In genomic region chr17:60379461-60379860, GRCh38 we compare ENCODE assay signal across 11 cellular contexts. TPM values are rescaled to one million over a fixed set of nuclear protein-coding genes. Genes with fewer than 3 reads are reported as not detected.
"Had no signal": no experiment of that assay in that cellular context is flagged by ENCODE, and none has a peak within 500 bp of the region (broad histone marks: within the 10 kb centered on the region; RNA-seq: fewer than 3 reads in every experiment).

No MANE protein-coding gene starts in this region.

RNA-seq across cellular contexts. Expression of gene CHCT1, which starts 42.8 kb away (rescaled TPM):
- total RNA-seq: activated CD4-positive, alpha-beta memory T cell treated with anti-CD3 and anti-CD28 coated beads for 36 hours; activated CD4-positive, alpha-beta T cell treated with anti-CD3 and anti-CD28 coated beads, Interleukin-2, amount 10 ng/mL, durations not matched to agents 24 days and 14 days; activated CD8-positive, alpha-beta memory T cell treated with anti-CD3 and anti-CD28 coated beads for 36 hours; activated CD8-positive, alpha-beta T cell treated with anti-CD3 and anti-CD28 coated beads for 36 hours; activated T-helper 1 cell treated with anti-CD3 and anti-CD28 coated beads, Interleukin-12 subunit alpha, Interleukin-12 subunit beta, Interleukin-2, Interleukin-4 antibody, amounts not matched to agents 30 ng/mL and 10 ng/mL and 1 ng/mL, durations not matched to agents 14 hours and 24 hours and 36 hours; activated T-helper 17 cell treated with anti-CD3 and anti-CD28 coated beads, Interleukin-2, amount 50 U/mL, for 72 hours; aorta; astrocyte; body of pancreas; cardiac septum; cerebellum had no signal
- polyA plus RNA-seq: aorta had no signal
